ENCODE assay signal across 8 cellular contexts in genomic region chr12:104276192-104277131, GRCh38. TPM values are rescaled to one million over a fixed set of nuclear protein-coding genes. Genes with fewer than 3 reads are reported as not detected.
DNase-seq lines count a peak whose midpoint lies in the region; ATAC-seq, FAIRE-seq and TF ChIP-seq lines count a peak whose summit lies in the region.

No MANE protein-coding gene starts in this region.

- no peaks in the 10 kb centered on the region for H3K36me3 ChIP-seq in kidney (ENCODE audit: control insufficient read depth in 1 of 2, insufficient read depth in 2 of 2, low read length in 2 of 2)

- TF ChIP-seq CTCF in A549 (IDR thresholded peaks at IDR 0.05), result no peak
- TF ChIP-seq CTCF in kidney (IDR thresholded peaks at IDR 0.05; ENCODE audit: borderline replicate concordance, extremely low read depth, insufficient read depth), result no peak
- no peak for TF ChIP-seq CTCF in mesothelial cell of epicardium (IDR thresholded peaks at IDR 0.05; ENCODE audit: unreplicated experiment)

- no peak for TF ChIP-seq RAD21 in A549 (conservative IDR thresholded peaks at IDR 0.05 in 1 of 2, IDR thresholded peaks at IDR 0.05 in 1 of 2)

- H3K27ac Mint-ChIP-seq in mesothelial cell of epicardium, result no peak overlapping the region

- H3K4me1 ChIP-seq in A549 (peaks cover 71% of the 10 kb centered on the region), kidney (ENCODE audit: control insufficient read depth in 1 of 2, insufficient read depth in 1 of 2, low read depth in 1 of 2, low read length in 2 of 2) (no peaks in the 10 kb centered on the region)

- no peak for TF ChIP-seq EP300 in A549 (IDR thresholded peaks at IDR 0.05)

- no peaks in the 10 kb centered on the region for H3K4me1 Mint-ChIP-seq in mesothelial cell of epicardium

- H3K36me3 Mint-ChIP-seq in mesothelial cell of epicardium, result no peaks in the 10 kb centered on the region

- peak overlapping the region in 1 of 2 donors; percentile 54 for H3K9ac ChIP-seq in kidney (ENCODE audit: low read length in 2 of 2)

- no peak for FAIRE-seq in A549 (lab: Jason Lieb, UNC)
- FAIRE-seq in RCC 7860 (lab: Jason Lieb, UNC), result peak; percentile 95
- no peak for FAIRE-seq in kidney (lab: Jason Lieb, UNC)

- DNase-seq in A549 (ENCODE audit: low read depth in 1 of 2, low spot score in 1 of 2) (peak in 1 of 2 experiments; percentile 64), HT-29 (ENCODE audit: low spot score) (peak; percentile 56), RCC 7860 (ENCODE audit: low spot score) (peak; percentile 96), kidney (no peak), GM19240 (ENCODE audit: insufficient read length, low spot score) (no peak), HCEC 1CT (no peak), mesothelial cell of epicardium (ENCODE audit: low spot score in 2 of 2, unreplicated experiment in 2 of 2) (no peak)

- POLR2A ChIA-PET in A549 (lab: Yijun Ruan, JAX), result interaction anchor here (0.6 to 5.5 kb wide), 10 partner anchors 10 to 470 kb away, joined by 3 to 68 read pairs (median 6); no protein-coding TSS in a partner anchor

- 25% methylated on average over 9 of the region's 9 CpGs for WGBS in A549 (ENCODE audit: missing lambda C conversion rate)

- H3K4me2 ChIP-seq in A549, result peak overlapping the region; percentile 86

- H3K9me3 Mint-ChIP-seq in mesothelial cell of epicardium, result peaks cover 4% of the 10 kb centered on the region

- intact Hi-C loops in kidney (cut with DNase I), result no loop called here

- no peaks in the 10 kb centered on the region for H3K27me3 Mint-ChIP-seq in mesothelial cell of epicardium (ENCODE audit: low read depth)

- H3K4me3 ChIP-seq in A549 (peak overlapping the region; percentile 25), kidney (ENCODE audit: low read length in 2 of 2) (peak overlapping the region; percentile 49 to 53)

- no peak for TF ChIP-seq POLR2A in A549 (IDR thresholded peaks at IDR 0.05; ENCODE audit: low read length)

- peak overlapping the region; percentile 85 to 98 for H3K27ac ChIP-seq in A549
- peak overlapping the region; percentile 52 to 67 for H3K27ac ChIP-seq in kidney (ENCODE audit: low read depth in 2 of 2, low read length in 2 of 2)

- CTCF ChIA-PET in A549 (lab: Yijun Ruan, JAX), result interaction anchor here (0.6 to 4.9 kb wide), 10 partner anchors 10 to 99 kb away, joined by 3 to 29 read pairs (median 3); partner anchors contain the start of gene TXNRD1

- ATAC-seq in A549, result peak; percentile 25 to 32; a peak in 4 of 6 replicates
- peak; percentile 77 for ATAC-seq in GM18867 (IDR thresholded peaks at IDR 0.05; ENCODE audit: unreplicated experiment)

- H3K9me3 ChIP-seq in A549 (no peaks in the 10 kb centered on the region), kidney (ENCODE audit: control insufficient read depth in 1 of 2, low read length in 2 of 2) (no peaks in the 10 kb centered on the region)

- no peak overlapping the region for H3K4me3 Mint-ChIP-seq in mesothelial cell of epicardium

TF ChIP-seq in A549, 52 proteins besides CTCF, POLR2A, EP300 and RAD21 (continues in another document):
- no peak for TF ChIP-seq CHD2 (IDR thresholded peaks at IDR 0.05; ENCODE audit: low read length, partially characterized antibody)
- no peak for TF ChIP-seq KDM5A (IDR thresholded peaks at IDR 0.05)
- TF ChIP-seq POLR2AphosphoS2 (conservative IDR thresholded peaks at IDR 0.05; ENCODE audit: low read length), result no peak
- TF ChIP-seq BHLHE40 (IDR thresholded peaks at IDR 0.05; ENCODE audit: low read depth, low read length), result no peak
- TF ChIP-seq ZNF302 (CRISPR knock-in tag; IDR thresholded peaks at IDR 0.05), result no peak
- TF ChIP-seq HES2 (IDR thresholded peaks at IDR 0.05), result no peak
- TF ChIP-seq CHD4 (IDR thresholded peaks at IDR 0.05; ENCODE audit: borderline replicate concordance), result 0 out of 2 replicates have a peak, but pooled peaks have one; percentile 29
- TF ChIP-seq PBX3 (IDR thresholded peaks at IDR 0.05), result no peak
- TF ChIP-seq RARB (CRISPR knock-in tag; IDR thresholded peaks at IDR 0.05), result peak; percentile 63; the same call in 1 of the 2 replicates
- no peak for TF ChIP-seq SREBF2 (IDR thresholded peaks at IDR 0.05)
- no peak for TF ChIP-seq MAZ (IDR thresholded peaks at IDR 0.05; ENCODE audit: borderline replicate concordance, low read depth, low read length)
- TF ChIP-seq CEBPB (IDR thresholded peaks at IDR 0.05), result no peak
- TF ChIP-seq CBX8 (IDR thresholded peaks at IDR 0.05), result no peak
- no peak for TF ChIP-seq NR3C1 (IDR thresholded peaks at IDR 0.05)
- TF ChIP-seq CBX2 (IDR thresholded peaks at IDR 0.05; ENCODE audit: borderline replicate concordance, low read depth), result no peak
- no peak for TF ChIP-seq BCL3 (IDR thresholded peaks at IDR 0.05)
- TF ChIP-seq REST (IDR thresholded peaks at IDR 0.05), result no peak
- peak; percentile 26; the same call in 1 of the 2 replicates for TF ChIP-seq HEYL (CRISPR knock-in tag; IDR thresholded peaks at IDR 0.05)
- peak; percentile 55; the same call in 1 of the 2 replicates for TF ChIP-seq ATOH8 (CRISPR knock-in tag; IDR thresholded peaks at IDR 0.05; ENCODE audit: low read depth)
- TF ChIP-seq USF2 (IDR thresholded peaks at IDR 0.05), result no peak

RNA-seq across cellular contexts. Expression of gene EID3, which starts 27.1 kb away (rescaled TPM):
- polyA plus RNA-seq in A549 (2011; rRNA removed) (9.3 and 12.2 TPM in 2 replicates), A549 (2017; fragmentation: RNase III; extraction: RNeasy Plus Mini Kit Qiagen cat#74134 plus additional on column Dnase treatment) (6.8 to 7.5 TPM (median 6.9 TPM) in 3 replicates), kidney (ENCODE audit: insufficient read depth, low read depth, low replicate concordance) (0.90 TPM)
- 7.2 and 10.3 TPM in 2 replicates for polyA plus RNA-seq in A549 (2012; cell fraction: cytosol; rRNA removed)
- 50.2 and 53.0 TPM in 2 replicates for polyA plus RNA-seq in A549 (2012; cell fraction: nucleus; rRNA removed)
- polyA minus RNA-seq in A549 (2011; rRNA and poly(A)+ RNA removed), result 20.7 and 22.7 TPM in 2 replicates
- 6.2 and 8.7 TPM in 2 replicates for total RNA-seq in HT-29 (2014; rRNA removed; shearing (Covaris generic))
- total RNA-seq in kidney (5.0 TPM), mesothelial cell of epicardium (4.5 to 5.7 TPM (median 5.6 TPM) in 3 replicates)

Comparison
In these comparisons a context has a peak if more than half of its experiments do, and no peak if none do; other contexts are left out.
1. DNase-seq: peak in HT-29 (single experiment) and RCC 7860 (single experiment); none in kidney (single experiment), GM19240 (single experiment), HCEC 1CT (single experiment) and mesothelial cell of epicardium (0 of 2).